ENCODE assay signal across 8 cellular contexts in genomic region chr6:136792945-136793289, GRCh38. TPM values are rescaled to one million over a fixed set of nuclear protein-coding genes. Genes with fewer than 3 reads are reported as not detected.
DNase-seq lines count a peak whose midpoint lies in the region; ATAC-seq and TF ChIP-seq lines count a peak whose summit lies in the region.

No MANE protein-coding gene starts in this region.

- H3K9me3 ChIP-seq in H9 (ENCODE audit: control insufficient read depth, low read depth, low read length) (no peaks in the 10 kb centered on the region), SJCRH30 (replicated peaks) (no peaks in the 10 kb centered on the region), gastroesophageal sphincter (no peaks in the 10 kb centered on the region), testis (no peaks in the 10 kb centered on the region)

- intact Hi-C loops in testis (cut with DNase I; ENCODE audit: low total_unique reads): loop anchor here (5.0 kb wide), 1 partner anchor 146 kb away; no protein-coding TSS in a partner anchor

- peak overlapping the region; percentile 62 for H3K4me2 ChIP-seq in H9 (ENCODE audit: insufficient read depth, insufficient read length, low read length)

- 0 out of 7 replicates have a peak overlapping the region, but pooled peaks of 1 of the 3 experiments have one; percentile 21 for H3K27ac Mint-ChIP-seq in H9

- peak in 1 of 2 donors; percentile 11 for TF ChIP-seq POLR2A in gastroesophageal sphincter (IDR thresholded peaks at IDR 0.05)
- no peak for TF ChIP-seq POLR2A in testis (IDR thresholded peaks at IDR 0.05)

- no peaks in the 10 kb centered on the region for H3K79me2 ChIP-seq in H9 (ENCODE audit: insufficient read depth, low read length)

- no peak overlapping the region for H4K5ac ChIP-seq in H9 (ENCODE audit: insufficient read length, low read depth, low read length)

- no peak overlapping the region for H3T11ph ChIP-seq in H9 (ENCODE audit: low read length)

- H3K4me1 Mint-ChIP-seq in H9: peaks cover 12% of the 10 kb centered on the region in 2 experiments

- peaks cover 5% of the 10 kb centered on the region for H3K23me2 ChIP-seq in H9 (ENCODE audit: insufficient read length, low read depth, low read length, poor library complexity, severe bottlenecking)

- H3K27me3 ChIP-seq in H9 (ENCODE audit: insufficient read depth, low read length) (peaks cover 9% of the 10 kb centered on the region; the same call in 1 of the 2 replicates), SJCRH30 (no peaks in the 10 kb centered on the region), gastroesophageal sphincter (no peaks in the 10 kb centered on the region), testis (no peaks in the 10 kb centered on the region)

- H3K9me3 Mint-ChIP-seq in H9: no peaks in the 10 kb centered on the region; a peak in 1 of 5 replicates

- ATAC-seq in gastroesophageal sphincter: peak; percentile 91

- TF ChIP-seq CTCF in H9 (conservative IDR thresholded peaks at IDR 0.05): peak; percentile 84
- TF ChIP-seq CTCF in gastroesophageal sphincter (IDR thresholded peaks at IDR 0.05): peak; percentile 45 to 81 (median 74)
- peak; percentile 56 to 85 (median 74) for TF ChIP-seq CTCF in testis (IDR thresholded peaks at IDR 0.05)

- H3K4me3 Mint-ChIP-seq in H9: peak overlapping the region; percentile 81 to 89

- H3K4ac ChIP-seq in H9 (ENCODE audit: low read depth, low read length): no peak overlapping the region

- H2BK12ac ChIP-seq in H9 (ENCODE audit: insufficient read length, low read depth, low read length): no peak overlapping the region

- no peak overlapping the region for H4K91ac ChIP-seq in H9 (ENCODE audit: insufficient read length, low read depth, low read length)

- H3K18ac ChIP-seq in H9 (ENCODE audit: insufficient read length, low read depth, low read length): no peak overlapping the region

- peaks cover 0 to 2% (median 0%) of the 10 kb centered on the region in 3 experiments; a peak in 1 of 7 replicates for H3K36me3 Mint-ChIP-seq in H9 (ENCODE audit: insufficient read depth in 1 of 3, low read depth in 3 of 3)

- H3K4me3 ChIP-seq in SJCRH30 (peak overlapping the region; percentile 86), gastroesophageal sphincter (peak overlapping the region; percentile 70 to 92), testis (peak overlapping the region; percentile 89 to 94)

- no peaks in the 10 kb centered on the region for H4K20me1 ChIP-seq in H9 (ENCODE audit: control insufficient read depth, insufficient read depth, insufficient read length)

- H3K9ac ChIP-seq in H9 (ENCODE audit: extremely low read depth, insufficient read length, low read length): no peak overlapping the region

- peaks cover 63% of the 10 kb centered on the region for H3K27me3 Mint-ChIP-seq in H9 (ENCODE audit: low read depth)

- H2AFZ ChIP-seq in H9 (ENCODE audit: low read length): no peak overlapping the region

- H2BK15ac ChIP-seq in H9 (ENCODE audit: low read depth, low read length): no peak overlapping the region

- TF ChIP-seq EP300 in gastroesophageal sphincter (IDR thresholded peaks at IDR 0.05): no peak

- H3K79me1 ChIP-seq in H9 (ENCODE audit: insufficient read depth, low read depth, low read length, poor library complexity, severe bottlenecking): no peaks in the 10 kb centered on the region

- H4K8ac ChIP-seq in H9 (replicated peaks; ENCODE audit: insufficient read length, low read depth, low read length): no peak overlapping the region

- no peak overlapping the region for H2BK5ac ChIP-seq in H9 (ENCODE audit: insufficient read length, low read length)

- no peak overlapping the region for H2BK120ac ChIP-seq in H9 (ENCODE audit: low read depth, low read length, poor library complexity, severe bottlenecking)

- no peak overlapping the region for H3K56ac ChIP-seq in H9 (ENCODE audit: insufficient read length, low read depth, low read length)

- DNase-seq in GDM1 (lab: John Stamatoyannopoulos, UW) (peak; percentile 90), H9 (no peak), M059J (ENCODE audit: low read depth) (peak; percentile 90), SJCRH30 (peak; percentile 91 to 94), occipital lobe (lab: John Stamatoyannopoulos, UW) (peak; percentile 86), testis (peak; percentile 95)
- DNase-seq in activated naive CD4-positive, alpha-beta T cell treated with Interleukin-2 at 50 U/mL for 16 hours: peak; percentile 96

- H3K14ac ChIP-seq in H9 (ENCODE audit: insufficient read depth, low read length): peak overlapping the region; percentile 81; the same call in 1 of the 2 replicates

- H3K27ac ChIP-seq in H9 (ENCODE audit: insufficient read length, low read depth, low read length) (no peak overlapping the region), SJCRH30 (peak overlapping the region; percentile 80), gastroesophageal sphincter (peak overlapping the region; percentile 92 to 99 (median 94)), testis (peak overlapping the region; percentile 96 to 99)

- WGBS in H9 (ENCODE audit: extremely low coverage, insufficient read length, low lambda C conversion rate): no CpG with 5 or more reads among the region's 29 CpGs
- 0% methylated on average over 4 of the region's 29 CpGs; no CpG with 5 or more reads in 1 of the 2 donors for WGBS in gastroesophageal sphincter (ENCODE audit: low coverage in 1 of 2), 2 donors
- 0 to 7% methylated on average over 3 to 23 of the region's 29 CpGs for WGBS in testis, 2 donors

- H3K23ac ChIP-seq in H9 (ENCODE audit: insufficient read length, low read depth, low read length): no peak overlapping the region

- H2BK20ac ChIP-seq in H9 (ENCODE audit: low read depth, low read length, poor library complexity, severe bottlenecking): no peak overlapping the region

- H2AK5ac ChIP-seq in H9 (ENCODE audit: insufficient read length, low read length): no peak overlapping the region

- H3K36me3 ChIP-seq in SJCRH30: no peaks in the 10 kb centered on the region
- H3K36me3 ChIP-seq in gastroesophageal sphincter: no peaks in the 10 kb centered on the region
- H3K36me3 ChIP-seq in testis (ENCODE audit: low read depth, missing control alignments): no peaks in the 10 kb centered on the region

- H3K4me1 ChIP-seq in H9 (ENCODE audit: insufficient read depth, low read length) (no peaks in the 10 kb centered on the region), SJCRH30 (peaks cover 7% of the 10 kb centered on the region), gastroesophageal sphincter (peaks cover 0 to 45% (median 5%) of the 10 kb centered on the region in 3 donors), testis (peaks cover 13% of the 10 kb centered on the region)

RNA-seq across cellular contexts. Expression of gene MAP3K5, which starts 0.6 kb away (rescaled TPM):
- total RNA-seq in H9 (2021) (1.6 and 1.7 TPM in 2 replicates), gastroesophageal sphincter (10 to 100 TPM; 20.8 to 31.7 (median 23.4) TPM), occipital lobe (9.8 TPM), testis (10 to 100 TPM; 46.1 to 55.3 TPM)
- total RNA-seq in M059J (2014; rRNA removed; shearing (Covaris generic)): 9.0 and 14.0 TPM in 2 replicates
- total RNA-seq in SJCRH30 (2014; rRNA removed; shearing (Covaris generic)): 15.2 and 15.9 TPM in 2 replicates
- polyA plus RNA-seq in testis (ENCODE audit: insufficient read depth, low read depth, low replicate concordance): 21.3 TPM

RNA-seq across cellular contexts. Expression of gene PEX7, which starts 29.5 kb away (rescaled TPM):
- 8.4 and 8.7 TPM in 2 replicates for total RNA-seq in H9 (2021)
- 13.9 and 23.1 TPM in 2 replicates for total RNA-seq in M059J (2014; rRNA removed; shearing (Covaris generic))
- 3.6 and 3.9 TPM in 2 replicates for total RNA-seq in SJCRH30 (2014; rRNA removed; shearing (Covaris generic))
- 10 to 100 TPM in 1 of 4 donors, 1 to 10 TPM in 3; 5.9 to 17.1 (median 6.9) TPM for total RNA-seq in gastroesophageal sphincter
- 8.3 TPM for total RNA-seq in occipital lobe
- total RNA-seq in testis: 10 to 100 TPM; 16.6 to 18.5 TPM
- 28.6 TPM for polyA plus RNA-seq in testis (ENCODE audit: insufficient read depth, low read depth, low replicate concordance)
